7 cellular contexts compared by ENCODE assay signal in genomic region chr5:146541956-146542849, GRCh38. TPM values are rescaled to one million over a fixed set of nuclear protein-coding genes. Genes with fewer than 3 reads are reported as not detected.
DNase-seq lines count a peak whose midpoint lies in the region; ATAC-seq, FAIRE-seq and TF ChIP-seq lines count a peak whose summit lies in the region.

No MANE protein-coding gene starts in this region.

- H3K4me3 ChIP-seq in HFF-Myc (replicated peaks; ENCODE audit: low read depth, low read length) (no peak overlapping the region), right cardiac atrium (ENCODE audit: low read length) (no peak overlapping the region), small intestine (ENCODE audit: low read depth in 1 of 2, low read length in 2 of 2) (no peak overlapping the region)

- TF ChIP-seq POLR2A in GM12892 (IDR thresholded peaks at IDR 0.05; ENCODE audit: low read depth, low read length): no peak

- intact Hi-C loops in right cardiac atrium (cut with DNase I): loop anchor here in 3 of 4 donors (5.0 kb wide), 2 partner anchors 425 to 645 kb away; no protein-coding TSS in a partner anchor

- H3K27me3 ChIP-seq in right cardiac atrium (ENCODE audit: control insufficient read depth, insufficient read depth) (peaks cover 2% of the 10 kb centered on the region), small intestine (ENCODE audit: control insufficient read depth in 2 of 2, insufficient read depth in 2 of 2, low read length in 2 of 2) (no peaks in the 10 kb centered on the region)

- no peak overlapping the region for H3K27ac Mint-ChIP-seq in activated naive CD8-positive, alpha-beta T cell treated with anti-CD3 and anti-CD28 coated beads, Interleukin-2, amount 50 U/mL, for 24 hours

- H3K36me3 Mint-ChIP-seq in activated naive CD8-positive, alpha-beta T cell treated with anti-CD3 and anti-CD28 coated beads, Interleukin-2, amount 50 U/mL, for 24 hours (ENCODE audit: low read depth): no peaks in the 10 kb centered on the region

- H3K9me3 ChIP-seq in right cardiac atrium (ENCODE audit: control insufficient read depth, low read length) (no peaks in the 10 kb centered on the region), small intestine (ENCODE audit: control insufficient read depth, low read depth) (no peaks in the 10 kb centered on the region)

- H3K36me3 ChIP-seq in small intestine (ENCODE audit: control insufficient read depth in 2 of 2, insufficient read depth in 2 of 2, low read length in 2 of 2): no peaks in the 10 kb centered on the region

- H3K4me1 Mint-ChIP-seq in activated naive CD8-positive, alpha-beta T cell treated with anti-CD3 and anti-CD28 coated beads, Interleukin-2, amount 50 U/mL, for 24 hours: no peaks in the 10 kb centered on the region

- TF ChIP-seq CTCF in HFF-Myc (IDR thresholded peaks at IDR 0.05; ENCODE audit: low read depth, low read length, missing control alignments): peak; percentile 89

- no peaks in the 10 kb centered on the region for H3K9me3 Mint-ChIP-seq in activated naive CD8-positive, alpha-beta T cell treated with anti-CD3 and anti-CD28 coated beads, Interleukin-2, amount 50 U/mL, for 24 hours

- DNase-seq in GM12892 (ENCODE audit: insufficient read length): peak; percentile 37
- DNase-seq in HFF-Myc (ENCODE audit: extremely low read depth, low read depth): peak; percentile 15
- peak; percentile 28 for DNase-seq in MV-4-11 (lab: John Stamatoyannopoulos, UW)
- DNase-seq in SW 1271 (lab: John Stamatoyannopoulos, UW): peak; percentile 39 to 73
- DNase-seq in activated naive CD8-positive, alpha-beta T cell treated with anti-CD3 and anti-CD28 coated beads, Interleukin-2, amount 50 U/mL, for 24 hours: peak; percentile 76
- DNase-seq in right cardiac atrium: peak; percentile 71 to 83 (median 82)
- DNase-seq in small intestine: peak; percentile 60

- peak; percentile 89 for ATAC-seq in activated naive CD8-positive, alpha-beta T cell treated with anti-CD3 and anti-CD28 coated beads, Interleukin-2, amount 50 U/mL, for 24 hours
- peak; percentile 76 to 82 for ATAC-seq in right cardiac atrium

- H3K27ac ChIP-seq in right cardiac atrium (ENCODE audit: low read length) (no peak overlapping the region), small intestine (ENCODE audit: low read depth in 1 of 2, low read length in 1 of 2) (no peak overlapping the region)

- H3K4me3 Mint-ChIP-seq in activated naive CD8-positive, alpha-beta T cell treated with anti-CD3 and anti-CD28 coated beads, Interleukin-2, amount 50 U/mL, for 24 hours: no peak overlapping the region

- WGBS in right cardiac atrium: 29% methylated on average over 16 of the region's 16 CpGs
- 17 to 27% (median 23%) methylated on average over 16 of the region's 16 CpGs for WGBS in small intestine, 3 donors

- H3K27me3 Mint-ChIP-seq in activated naive CD8-positive, alpha-beta T cell treated with anti-CD3 and anti-CD28 coated beads, Interleukin-2, amount 50 U/mL, for 24 hours: peaks cover 3% of the 10 kb centered on the region

- H3K4me1 ChIP-seq in right cardiac atrium (ENCODE audit: control insufficient read depth, insufficient read depth, low read length) (no peaks in the 10 kb centered on the region), small intestine (ENCODE audit: control insufficient read depth in 2 of 2, insufficient read depth in 1 of 2, low read depth in 1 of 2, low read length in 1 of 2) (no peaks in the 10 kb centered on the region)

- FAIRE-seq in GM12892 (lab: Jason Lieb, UNC) (peak; percentile 24), small intestine (lab: Jason Lieb, UNC) (no peak)

RNA-seq across cellular contexts. Expression of gene GPR151, which starts 26.2 kb away (rescaled TPM):
- polyA plus RNA-seq in GM12892 (2012; ENCODE audit: missing spikeins): not detected
- not detected for total RNA-seq in right cardiac atrium
- polyA plus RNA-seq in right cardiac atrium (not detected), small intestine (not detected)

Comparison
In these comparisons a context has a peak if more than half of its experiments do, and no peak if none do; other contexts are left out.
1. DNase-seq: peak in every context shown above with its lines; median percentile 82 in right cardiac atrium; 76 in activated naive CD8-positive, alpha-beta T cell treated with anti-CD3 and anti-CD28 coated beads, Interleukin-2, amount 50 U/mL, for 24 hours; 60 in small intestine; 56 in SW 1271; 37 in GM12892; 28 in MV-4-11; 15 in HFF-Myc.